In genomic region chr9:1870915-1871314, GRCh38 we compare ENCODE assay signal across 21 cellular contexts.
"Had no signal": no experiment of that assay in that cellular context is flagged by ENCODE, and none has a peak within 500 bp of the region (broad histone marks: within the 10 kb centered on the region; RNA-seq: fewer than 3 reads in every experiment).

No MANE protein-coding gene starts in this region.

- H3K36me3 ChIP-seq: neutrophil, spleen, stomach, thoracic aorta, transverse colon had no signal

- H3K9me3 ChIP-seq: neutrophil, spleen, stomach, thoracic aorta, transverse colon had no signal

- ATAC-seq: left colon; naive thymus-derived CD8-positive, alpha-beta T cell; sciatic nerve had no signal

- H3K27ac ChIP-seq: coronary artery, neutrophil, spleen, stomach, thoracic aorta, transverse colon had no signal

- FAIRE-seq: endothelial cell of umbilical vein had no signal

- H3K4me1 ChIP-seq: stomach, transverse colon had no signal

- DNase-seq: effector CD4-positive, alpha-beta T cell; erythroblast; foreskin melanocyte; head of caudate nucleus; hippocampal formation; left colon; mesendoderm; naive thymus-derived CD8-positive, alpha-beta T cell; spleen; stimulated activated CD4-positive, alpha-beta T cell treated with anti-CD3 and anti-CD28 coated beads, Interleukin-15, amount 100 ng/mL, for 24 hours; stimulated activated CD4-positive, alpha-beta T cell treated with anti-CD3 and anti-CD28 coated beads, Interleukin-1b, Interleukin-23, amount 100 ng/mL, for 48 hours; stimulated activated CD4-positive, alpha-beta T cell treated with anti-CD3 and anti-CD28 coated beads, Interleukin-4, amount 100 ng/mL, for 24 hours; stimulated activated naive CD4-positive, alpha-beta T cell; stomach; substantia nigra; transverse colon had no signal

- H3K27me3 ChIP-seq: neutrophil, spleen, stomach, transverse colon had no signal

- H3K4me3 ChIP-seq: coronary artery, spleen, stomach, thoracic aorta, transverse colon had no signal
